In genomic region chr14:38972511-38972910, GRCh38 we compare ENCODE assay signal across 24 cellular contexts.
"Had no signal": no experiment of that assay in that cellular context is flagged by ENCODE, and none has a peak within 500 bp of the region (broad histone marks: within the 10 kb centered on the region; RNA-seq: fewer than 3 reads in every experiment).

No MANE protein-coding gene starts in this region.

- ATAC-seq: K562 had no signal

- H3K27me3 ChIP-seq: SJSA1 had no signal

- H3K36me3 ChIP-seq: SJSA1 had no signal

- H3K9me3 ChIP-seq: SJSA1 had no signal

- H3K4me3 ChIP-seq: K562, SJSA1, SK-N-MC had no signal

- H3K4me1 ChIP-seq: SJSA1 had no signal

- FAIRE-seq: HTR-8/SVneo, K562, RCC 7860 had no signal

- DNase-seq: Kasumi-1, MM.1S, NCI-H1092 treated with DMSO at 0.1 percent for 48 hours, NCI-H1436, NCI-H187, NCI-H2029, NCI-H2081 treated with DMSO at 0.1 percent for 48 hours, NCI-H2171, NCI-H226, NCI-H446, NCI-H510A, NCI-H524 treated with DMSO at 0.1 percent for 48 hours, NCI-H69, NCI-H774, Right ventricle myocardium superior, RPMI8226, SIG-M5 had no signal

- H3K27ac ChIP-seq: HL-60, KMS-11, SJSA1, SK-N-MC had no signal
